16 cellular contexts compared by ENCODE assay signal in genomic region chr12:89649139-89649538, GRCh38. TPM values are rescaled to one million over a fixed set of nuclear protein-coding genes. Genes with fewer than 3 reads are reported as not detected.
DNase-seq lines count a peak whose midpoint lies in the region; ATAC-seq, FAIRE-seq and TF ChIP-seq lines count a peak whose summit lies in the region.
"Had no signal": no experiment of that assay in that cellular context is flagged by ENCODE, and none has a peak within 500 bp of the region (broad histone marks: within the 10 kb centered on the region; RNA-seq: fewer than 3 reads in every experiment).

No MANE protein-coding gene starts in this region.

- peaks cover 3 to 21% of the 10 kb centered on the region in 2 experiments; a peak in 3 of 5 replicates for H3K4me1 ChIP-seq in K562 (replicated peaks in 1 of 2; ENCODE audit: control insufficient read depth in 2 of 2, insufficient read depth in 2 of 2, low read length in 2 of 2)
- H3K4me1 ChIP-seq in endodermal cell (ENCODE audit: control insufficient read depth, insufficient read depth, low read length), result peaks cover 7% of the 10 kb centered on the region

- H3K27me3 ChIP-seq in K562 (ENCODE audit: control insufficient read depth in 2 of 2, insufficient read depth in 2 of 2, low read length in 2 of 2), result no peaks in the 10 kb centered on the region
- no peaks in the 10 kb centered on the region for H3K27me3 ChIP-seq in endodermal cell (ENCODE audit: control insufficient read depth, insufficient read depth, low read length, poor library complexity, severe bottlenecking)

- no peak for DNase-seq in GM12892 (ENCODE audit: insufficient read length)
- no peak for DNase-seq in RWPE1 (ENCODE audit: low spot score)
- no peak for DNase-seq in K562 (ENCODE audit: extremely low read depth in 1 of 4, low spot score in 3 of 4)
- DNase-seq in stimulated activated naive CD8-positive, alpha-beta T cell treated with anti-CD3 and anti-CD28 coated beads, Interleukin-15, Interleukin-2, amounts not matched to agents 100 U/mL and 50 U/mL, for 24 hours, result no peak
- DNase-seq in activated CD8-positive, alpha-beta T cell treated with anti-CD3 and anti-CD28 coated beads, Interleukin-2, amount 10 ng/mL, durations not matched to agents 7 days and 5 days, result no peak
- DNase-seq in endodermal cell, result no peak
- DNase-seq: C1 segment of cervical spinal cord; CD4-positive, alpha-beta T cell; DMS79; HCEC 1CT had no signal

- POLR2A ChIA-PET in RWPE1 (lab: Yijun Ruan, JAX; ENCODE audit: low non-redundant PET) (no interaction called here), K562 (lab: Yijun Ruan, JAX) (interaction anchor here (0.6 to 1.6 kb wide), 3 partner anchors 14 to 155 kb away, joined by 3 read pairs; partner anchors contain the start of gene ATP2B1)
- POLR2A ChIA-PET in activated CD8-positive, alpha-beta T cell treated with anti-CD3 and anti-CD28 coated beads, Interleukin-2, amount 10 ng/mL, durations not matched to agents 7 days and 5 days (lab: Charles Lee), result no interaction called here

- 0 out of 2 replicates have a peak, but pooled peaks cover 1% of the 10 kb centered on the region for H3K9me3 ChIP-seq in K562 (replicated peaks; ENCODE audit: control insufficient read depth, insufficient read depth, low read depth, low read length)
- H3K9me3 ChIP-seq in endodermal cell (ENCODE audit: control insufficient read depth, low read length), result peaks cover 19% of the 10 kb centered on the region

- TF ChIP-seq CTCF in RWPE1 (conservative IDR thresholded peaks at IDR 0.05; ENCODE audit: low read depth) (no peak), K562 (IDR thresholded peaks at IDR 0.05 in 2 of 3, conservative IDR thresholded peaks at IDR 0.05 in 1 of 3; ENCODE audit: insufficient read depth in 2 of 3, low read depth in 1 of 3, low read length in 3 of 3) (no peak), endodermal cell (conservative IDR thresholded peaks at IDR 0.05) (no peak)

- peaks cover 20% of the 10 kb centered on the region for H3K36me3 ChIP-seq in K562 (ENCODE audit: control insufficient read depth, insufficient read depth, low read length)
- H3K36me3 ChIP-seq in endodermal cell (ENCODE audit: control insufficient read depth, insufficient read depth, low read length), result peaks cover 36% of the 10 kb centered on the region

- TF ChIP-seq EP300 in K562 (IDR thresholded peaks at IDR 0.05; ENCODE audit: low read length), result no peak

- peaks cover 3% of the 10 kb centered on the region for H3K4me1 Mint-ChIP-seq in activated CD8-positive, alpha-beta T cell treated with anti-CD3 and anti-CD28 coated beads, Interleukin-2, amount 10 ng/mL, durations not matched to agents 7 days and 5 days (ENCODE audit: low read depth)
- peaks cover 32% of the 10 kb centered on the region for H3K4me1 Mint-ChIP-seq in endodermal cell

- intact Hi-C loops in K562 (cut with micrococcal nuclease), result no loop called here

- 100% methylated on average over 2 of the region's 2 CpGs for WGBS in K562 (ENCODE audit: insufficient coverage, low coverage, missing lambda C conversion rate)
- WGBS in endodermal cell (ENCODE audit: insufficient coverage in 1 of 2, insufficient read length in 1 of 2), 2 experiments, result 69 to 72% methylated on average over 2 of the region's 2 CpGs

- BruUV-seq in K562 (replicated peaks; lab: Mats Ljungman, UMichigan), result no TSS peak

- H4K20me1 ChIP-seq in K562 (replicated peaks; ENCODE audit: control insufficient read depth, insufficient read depth, low read length), result no peaks in the 10 kb centered on the region

- 0 out of 2 replicates have a peak, but pooled peaks have one; percentile 28 for TF ChIP-seq POLR2A in GM12892 (IDR thresholded peaks at IDR 0.05; ENCODE audit: low read depth, low read length)
- no peak for TF ChIP-seq POLR2A in K562 (conservative IDR thresholded peaks at IDR 0.05)

- CTCF ChIA-PET in RWPE1 (lab: Yijun Ruan, JAX) (no interaction called here), K562 (lab: Yijun Ruan, JAX; ENCODE audit: low intra/inter-chr PET ratio) (no interaction called here)
- CTCF ChIA-PET in activated CD8-positive, alpha-beta T cell treated with anti-CD3 and anti-CD28 coated beads, Interleukin-2, amount 10 ng/mL, durations not matched to agents 7 days and 5 days (lab: Charles Lee), result no interaction called here

- peaks cover 31% of the 10 kb centered on the region for H3K36me3 Mint-ChIP-seq in activated CD8-positive, alpha-beta T cell treated with anti-CD3 and anti-CD28 coated beads, Interleukin-2, amount 10 ng/mL, durations not matched to agents 7 days and 5 days (ENCODE audit: low read depth)
- H3K36me3 Mint-ChIP-seq in endodermal cell (ENCODE audit: low read depth), result peaks cover 36% of the 10 kb centered on the region

- FAIRE-seq in GM12892 (lab: Jason Lieb, UNC) (no peak), K562 (lab: Jason Lieb, UNC) (no peak)
- FAIRE-seq: A204.1, G401.6, H1 had no signal

- no peaks in the 10 kb centered on the region for H3K27me3 Mint-ChIP-seq in activated CD8-positive, alpha-beta T cell treated with anti-CD3 and anti-CD28 coated beads, Interleukin-2, amount 10 ng/mL, durations not matched to agents 7 days and 5 days (ENCODE audit: low read depth)
- no peaks in the 10 kb centered on the region for H3K27me3 Mint-ChIP-seq in endodermal cell (ENCODE audit: insufficient read depth)
- H3K27me3 Mint-ChIP-seq: B cell; CD4-positive, alpha-beta T cell had no signal

- no peak overlapping the region for H2AFZ ChIP-seq in K562 (ENCODE audit: low read depth, low read length)

- no peak overlapping the region for H3K4me2 ChIP-seq in K562 (ENCODE audit: insufficient read depth, low read length)

- H3K27ac Mint-ChIP-seq in activated CD8-positive, alpha-beta T cell treated with anti-CD3 and anti-CD28 coated beads, Interleukin-2, amount 10 ng/mL, durations not matched to agents 7 days and 5 days, result no peak overlapping the region
- no peak overlapping the region for H3K27ac Mint-ChIP-seq in endodermal cell
- H3K27ac Mint-ChIP-seq: B cell; CD4-positive, alpha-beta T cell; HFFc6 had no signal

- H3K9ac ChIP-seq in K562 (ENCODE audit: insufficient read depth in 1 of 2, low read depth in 2 of 2, low read length in 2 of 2) (no peak overlapping the region), endodermal cell (ENCODE audit: extremely low read depth, low read length, poor library complexity, severe bottlenecking) (no peak overlapping the region)

- H3K4me3 Mint-ChIP-seq in activated CD8-positive, alpha-beta T cell treated with anti-CD3 and anti-CD28 coated beads, Interleukin-2, amount 10 ng/mL, durations not matched to agents 7 days and 5 days, result no peak overlapping the region
- no peak overlapping the region for H3K4me3 Mint-ChIP-seq in endodermal cell
- H3K4me3 Mint-ChIP-seq: B cell; CD4-positive, alpha-beta T cell; HFFc6 had no signal

- in situ Hi-C loops in K562 (cut with MboI), result no loop called here

- peaks cover 6% of the 10 kb centered on the region for H3K9me3 Mint-ChIP-seq in activated CD8-positive, alpha-beta T cell treated with anti-CD3 and anti-CD28 coated beads, Interleukin-2, amount 10 ng/mL, durations not matched to agents 7 days and 5 days (ENCODE audit: insufficient read depth)
- no peaks in the 10 kb centered on the region for H3K9me3 Mint-ChIP-seq in endodermal cell
- H3K9me3 Mint-ChIP-seq: CD4-positive, alpha-beta T cell had no signal

- H3K9me1 ChIP-seq in K562 (ENCODE audit: control insufficient read depth, insufficient read depth, low read length), result no peaks in the 10 kb centered on the region

- no peak for TF ChIP-seq RAD21 in K562 (CRISPR knock-in tag; conservative IDR thresholded peaks at IDR 0.05 in 1 of 2, IDR thresholded peaks at IDR 0.05 in 1 of 2)

- ATAC-seq in K562, result peak; percentile 50
- peak; percentile 32 for ATAC-seq in stimulated activated naive CD8-positive, alpha-beta T cell treated with anti-CD3 and anti-CD28 coated beads, Interleukin-15, Interleukin-2, amounts not matched to agents 100 U/mL and 50 U/mL, for 24 hours
- ATAC-seq in activated CD8-positive, alpha-beta T cell treated with anti-CD3 and anti-CD28 coated beads, Interleukin-2, amount 10 ng/mL, durations not matched to agents 7 days and 5 days, result no peak
- ATAC-seq in GM19035 (IDR thresholded peaks at IDR 0.05; ENCODE audit: unreplicated experiment), result no peak

- H3K27ac ChIP-seq in RWPE1, result peak overlapping the region; percentile 19; the same call in 1 of the 2 replicates
- H3K27ac ChIP-seq in K562 (ENCODE audit: extremely low read depth, low read depth, low read length), result no peak overlapping the region
- H3K27ac ChIP-seq in endodermal cell (ENCODE audit: low read depth, low read length), result no peak overlapping the region

- H3K79me2 ChIP-seq in K562 (ENCODE audit: control insufficient read depth, insufficient read depth, low read length), result peaks cover 47% of the 10 kb centered on the region

- H3K4me3 ChIP-seq in K562 (no peak overlapping the region), endodermal cell (ENCODE audit: low read length) (no peak overlapping the region)

TF ChIP-seq in K562, 482 proteins besides CTCF, POLR2A, EP300 and RAD21:
- TF ChIP-seq CHCHD3 (CRISPR knock-in tag; IDR thresholded peaks at IDR 0.05) (no peak), ZNF134 (CRISPR knock-in tag; conservative IDR thresholded peaks at IDR 0.05) (no peak)

RNA-seq across cellular contexts. Expression of gene ATP2B1, which starts 59.5 kb away (rescaled TPM):
- polyA plus RNA-seq in GM12892 (2012; ENCODE audit: missing spikeins), result 23.3 TPM
- total RNA-seq in K562 (2011; cell fraction: chromatin; rRNA removed; ENCODE audit: low replicate concordance), result 36.0 and 177 TPM in 2 replicates
- total RNA-seq in K562 (2011; cell fraction: nucleolus; rRNA removed), result 21.2 and 30.4 TPM in 2 replicates
- total RNA-seq in K562 (2011; cell fraction: nucleoplasm; rRNA removed), result 57.1 and 97.8 TPM in 2 replicates
- total RNA-seq in K562 (2014; rRNA removed), result 15.4 and 27.9 TPM in 2 replicates
- 38.3 and 45.9 TPM in 2 replicates for total RNA-seq in K562 (2014; rRNA removed; fragmentation: Illumina TruSeq; extraction: Trizol)
- 35.0 and 39.0 TPM in 2 replicates for total RNA-seq in K562 (2015; rRNA removed; fragmentation: Illumina TruSeq; extraction: Trizol)
- total RNA-seq in K562 (2021), result 27.5 and 27.8 TPM in 2 replicates
- 17.5 and 22.7 TPM in 2 replicates for polyA plus RNA-seq in K562 (2011; rRNA removed)
- 3.3 and 7.2 TPM in 2 replicates for polyA plus RNA-seq in K562 (2011; cell fraction: cytosol; rRNA removed)
- 19.0 and 29.5 TPM in 2 replicates for polyA plus RNA-seq in K562 (2011; cell fraction: nucleus; rRNA removed)
- polyA plus RNA-seq in K562 (2012), result 12.7 and 20.0 TPM in 2 replicates
- 26.1 and 28.5 TPM in 2 replicates for polyA plus RNA-seq in K562 (2014; fragmentation: Illumina TruSeq; extraction: Trizol)
- polyA plus RNA-seq in K562 (2014; fragmentation: Nextera tagmentation; extraction: Ambion mirVana), result 1 to 10 TPM; 8.6 to 9.7 TPM
- polyA plus RNA-seq in K562 (2014; rRNA removed), result 16.2 and 26.5 TPM in 2 replicates
- 50.0 and 57.4 TPM in 2 replicates for polyA minus RNA-seq in K562 (2011; rRNA and poly(A)+ RNA removed)
- 18.1 and 19.4 TPM in 2 replicates for polyA minus RNA-seq in K562 (2011; cell fraction: cytosol; rRNA and poly(A)+ RNA removed)
- 27.1 and 50.1 TPM in 2 replicates for polyA minus RNA-seq in K562 (2011; cell fraction: nucleus; rRNA and poly(A)+ RNA removed)
- 10 to 100 TPM; 25.3 to 26.5 TPM for total RNA-seq in activated CD8-positive, alpha-beta T cell treated with anti-CD3 and anti-CD28 coated beads, Interleukin-2, amount 10 ng/mL, durations not matched to agents 7 days and 5 days
- total RNA-seq in endodermal cell, result 10 to 100 TPM; 66.7 to 81.9 TPM
- polyA plus RNA-seq in endodermal cell (2013, experiment 1 of 2), result 48.3 TPM
- polyA plus RNA-seq in endodermal cell (2013, experiment 2 of 2), result 47.7 TPM

Comparison
In these comparisons a context has a peak if more than half of its experiments do, and no peak if none do; other contexts are left out.
1. ATAC-seq: peak in K562 (single experiment) and stimulated activated naive CD8-positive, alpha-beta T cell treated with anti-CD3 and anti-CD28 coated beads, Interleukin-15, Interleukin-2, amounts not matched to agents 100 U/mL and 50 U/mL, for 24 hours (single experiment); none in activated CD8-positive, alpha-beta T cell treated with anti-CD3 and anti-CD28 coated beads, Interleukin-2, amount 10 ng/mL, durations not matched to agents 7 days and 5 days (single experiment) and GM19035 (single experiment).